In the genomic region with DNA sequence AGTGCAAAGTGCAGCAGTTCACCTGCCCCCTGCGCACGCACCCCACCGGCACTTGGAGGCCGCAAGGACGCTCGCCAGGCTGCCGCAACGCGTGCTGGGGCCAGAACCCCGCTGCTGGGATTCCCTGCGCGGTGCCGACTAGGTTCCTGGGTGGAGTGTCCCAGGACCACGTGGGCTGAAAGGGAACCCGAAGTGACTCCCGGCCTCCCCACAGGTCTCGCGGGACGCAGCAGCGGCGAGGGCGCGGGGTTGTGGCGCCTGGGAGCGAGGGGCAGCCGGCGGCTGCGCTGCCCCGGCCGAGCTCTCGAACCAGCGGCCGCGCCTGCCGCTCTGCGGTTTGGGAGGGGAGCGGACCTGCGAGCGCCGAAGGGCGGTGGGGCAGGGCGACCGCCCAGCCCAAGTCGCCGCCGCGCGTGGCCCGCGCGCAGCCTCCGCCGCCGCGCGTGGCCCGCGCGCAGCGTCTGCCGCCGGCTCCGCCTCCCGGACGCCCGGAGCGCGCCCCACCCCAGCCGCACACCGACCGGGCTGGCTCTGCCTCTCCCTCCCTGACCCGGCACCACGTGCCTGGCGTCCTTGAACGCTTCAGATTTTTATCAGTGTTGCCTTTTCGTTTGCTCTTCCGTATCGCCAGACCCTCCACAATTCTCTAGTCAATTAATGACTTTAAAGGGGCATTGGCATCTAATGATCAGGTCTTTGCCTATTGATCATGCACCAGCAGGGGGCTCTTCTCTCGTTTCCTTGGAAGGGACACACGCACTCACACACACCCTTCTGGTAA, we compare ENCODE assay signal across 8 cellular contexts. TPM values are rescaled to one million over a fixed set of nuclear protein-coding genes. Genes with fewer than 3 reads are reported as not detected.
DNase-seq lines count a peak whose midpoint lies in the region; ATAC-seq and FAIRE-seq lines count a peak whose summit lies in the region.

A gene (minus strand): TSS at position 475 of the 781 bp plus-strand sequence. CDS start 2,230 bp downstream, outside the sequence.

- H3K4me1 ChIP-seq in CD4-positive, CD25-positive, alpha-beta regulatory T cell (ENCODE audit: control insufficient read depth, insufficient read depth, low read length, poor library complexity, severe bottlenecking), result peaks cover 5% of the 10 kb centered on the region
- H3K4me1 ChIP-seq in endocrine pancreas (ENCODE audit: control insufficient read depth, insufficient read depth, low read length), result no peaks in the 10 kb centered on the region

- DNase-seq in CD4-positive, CD25-positive, alpha-beta regulatory T cell, result peak; percentile 29 to 80 (median 60)
- DNase-seq in GM19239 (ENCODE audit: insufficient read length, low spot score) (peak; percentile 60), NCI-H774 (lab: John Stamatoyannopoulos, UW) (peak; percentile 54), mucosa of gallbladder (ENCODE audit: low spot score) (peak; percentile 69)
- DNase-seq in activated CD8-positive, alpha-beta memory T cell treated with anti-CD3 and anti-CD28 coated beads for 48 hours (ENCODE audit: low read depth in 2 of 3, low spot score in 2 of 3), result peak; percentile 26 to 40 (median 32)
- DNase-seq in stimulated activated CD8-positive, alpha-beta memory T cell treated with anti-CD3 and anti-CD28 coated beads, Interleukin-4, amount 100 ng/mL, for 4 hours (ENCODE audit: low read depth in 2 of 2, low spot score in 1 of 2), result peak; percentile 31 to 37

- peak within 1 kb of the TSS in 2 of 3 donors; percentile 79 to 81 for H3K27ac Mint-ChIP-seq in CD4-positive, CD25-positive, alpha-beta regulatory T cell

- FAIRE-seq in GM19239 (lab: Jason Lieb, UNC), result no peak

- peaks cover 4% of the 10 kb centered on the region for H3K27me3 ChIP-seq in CD4-positive, CD25-positive, alpha-beta regulatory T cell (ENCODE audit: control insufficient read depth, insufficient read depth, low read length)
- no peaks in the 10 kb centered on the region for H3K27me3 ChIP-seq in endocrine pancreas (ENCODE audit: control insufficient read depth, insufficient read depth, low read length)

- H3K36me3 ChIP-seq in CD4-positive, CD25-positive, alpha-beta regulatory T cell (ENCODE audit: control insufficient read depth, insufficient read depth, low read length), result no peaks in the 10 kb centered on the region
- no peaks in the 10 kb centered on the region for H3K36me3 ChIP-seq in endocrine pancreas (ENCODE audit: control insufficient read depth, insufficient read depth, low read length)

- H3K9ac ChIP-seq in endocrine pancreas (ENCODE audit: control insufficient read depth, insufficient read depth, low read length), result peak within 1 kb of the TSS; percentile 62

- peak within 1 kb of the TSS; percentile 88 to 98 (median 96) for H3K4me3 Mint-ChIP-seq in CD4-positive, CD25-positive, alpha-beta regulatory T cell

- H3K9me3 Mint-ChIP-seq in CD4-positive, CD25-positive, alpha-beta regulatory T cell, result peaks cover 0 to 2% (median 0%) of the 10 kb centered on the region in 7 donors

- no peaks in the 10 kb centered on the region for H3K9me3 ChIP-seq in CD4-positive, CD25-positive, alpha-beta regulatory T cell (ENCODE audit: control insufficient read depth in 2 of 2, low read length in 2 of 2)
- H3K9me3 ChIP-seq in endocrine pancreas (ENCODE audit: control insufficient read depth, low read length), result no peaks in the 10 kb centered on the region

- H3K36me3 Mint-ChIP-seq in CD4-positive, CD25-positive, alpha-beta regulatory T cell, result no peaks in the 10 kb centered on the region

- peaks cover 45% of the 10 kb centered on the region for H3K27me3 Mint-ChIP-seq in CD4-positive, CD25-positive, alpha-beta regulatory T cell

- no peak within 1 kb of the TSS for H3K27ac ChIP-seq in CD4-positive, CD25-positive, alpha-beta regulatory T cell (ENCODE audit: insufficient read depth, low read length, poor library complexity, severe bottlenecking)

- peak; percentile 93 to 95 for ATAC-seq in CD4-positive, CD25-positive, alpha-beta regulatory T cell (ENCODE audit: low read depth in 2 of 2)
- ATAC-seq in HG03432 (IDR thresholded peaks at IDR 0.05; ENCODE audit: unreplicated experiment), result peak; percentile 98

- H3K4me1 Mint-ChIP-seq in CD4-positive, CD25-positive, alpha-beta regulatory T cell, result peaks cover 4 to 12% (median 8%) of the 10 kb centered on the region in 4 donors

- H3K4me3 ChIP-seq in CD4-positive, CD25-positive, alpha-beta regulatory T cell (ENCODE audit: low read depth, low read length), result peak within 1 kb of the TSS; percentile 77
- peak within 1 kb of the TSS; percentile 62 for H3K4me3 ChIP-seq in endocrine pancreas (ENCODE audit: control insufficient read depth, insufficient read depth, low read length)

RNA-seq across cellular contexts. Expression of the gene that starts here (rescaled TPM):
- total RNA-seq in CD4-positive, CD25-positive, alpha-beta regulatory T cell, result 0.32 TPM
- polyA plus RNA-seq in CD4-positive, CD25-positive, alpha-beta regulatory T cell, result 1 to 10 TPM in 1 of 4 donors, under 1 TPM in 2, not detected in 1; 0.28 to 1.3 (median 0.56) TPM
- total RNA-seq in mucosa of gallbladder, result 3.1 TPM
